1 cellular context compared by ENCODE assay signal in genomic region chr3:37163262-37164020, GRCh38.
TF ChIP-seq lines count a peak whose summit lies in the region.

No MANE protein-coding gene starts in this region.

TF ChIP-seq in IMR-90, 13 proteins besides CTCF, POLR2A, EP300 and RAD21 (continued from another document):
- TF ChIP-seq FOS (IDR thresholded peaks at IDR 0.05; ENCODE audit: low read depth, low read length): no peak
- TF ChIP-seq NFE2L2 (IDR thresholded peaks at IDR 0.05; ENCODE audit: low read depth, low read length): no peak
TF ChIP-seq in IMR-90: peak in this region for 0.
